In genomic region chr7:122166708-122167107, GRCh38 we compare ENCODE assay signal across 16 cellular contexts. TPM values are rescaled to one million over a fixed set of nuclear protein-coding genes. Genes with fewer than 3 reads are reported as not detected.
DNase-seq lines count a peak whose midpoint lies in the region; ATAC-seq and TF ChIP-seq lines count a peak whose summit lies in the region.
"Had no signal": no experiment of that assay in that cellular context is flagged by ENCODE, and none has a peak within 500 bp of the region (broad histone marks: within the 10 kb centered on the region; RNA-seq: fewer than 3 reads in every experiment).

No MANE protein-coding gene starts in this region.

- BruUV-seq in Calu3 (replicated peaks; lab: Mats Ljungman, UMichigan): no TSS peak

- H2AFZ ChIP-seq in osteoblast (ENCODE audit: low read length): no peak overlapping the region

- no peaks in the 10 kb centered on the region for H3K36me3 Mint-ChIP-seq in Calu3 (ENCODE audit: insufficient read depth, unreplicated experiment)
- H3K36me3 Mint-ChIP-seq: WTC11 had no signal

- in situ Hi-C loops in HAP-1 (cut with MboI; ENCODE audit: low sequenced_read_pairs): no loop called here

- H3K27ac Mint-ChIP-seq in Calu3 (ENCODE audit: unreplicated experiment): no peak overlapping the region
- H3K27ac Mint-ChIP-seq: WTC11 had no signal

- H3K9me3 Mint-ChIP-seq in Calu3 (ENCODE audit: low read depth, unreplicated experiment): no peaks in the 10 kb centered on the region
- H3K9me3 Mint-ChIP-seq: WTC11 had no signal

- ATAC-seq in GM21423 (IDR thresholded peaks at IDR 0.05; ENCODE audit: unreplicated experiment): no peak
- ATAC-seq: gastrocnemius medialis; stimulated activated naive CD8-positive, alpha-beta T cell treated with anti-CD3 and anti-CD28 coated beads, Interleukin-15, Interleukin-2, amounts not matched to agents 100 U/mL and 50 U/mL, for 24 hours; WTC11 had no signal

- no peaks in the 10 kb centered on the region for H3K79me2 ChIP-seq in osteoblast (ENCODE audit: insufficient read depth, low read length)

- no peaks in the 10 kb centered on the region for H3K36me3 ChIP-seq in osteoblast (ENCODE audit: insufficient read depth, low read length)
- H3K36me3 ChIP-seq in HAP-1 (replicated peaks): no peaks in the 10 kb centered on the region
- H3K36me3 ChIP-seq in ascending aorta: no peaks in the 10 kb centered on the region
- H3K36me3 ChIP-seq: gastrocnemius medialis, right atrium auricular region had no signal

- DNase-seq in Calu3: peak; percentile 30
- DNase-seq in NCI-H226: peak; percentile 89
- no peak for DNase-seq in epithelial cell of prostate (ENCODE audit: low read depth, low spot score)
- DNase-seq in osteoblast (ENCODE audit: insufficient read length, low spot score, missing footprints): peak; percentile 26
- DNase-seq in HAP-1 (ENCODE audit: low spot score in 2 of 2): no peak
- no peak for DNase-seq in germinal center (ENCODE audit: low spot score)
- no peak for DNase-seq in ascending aorta (ENCODE audit: low spot score in 2 of 2)
- DNase-seq: activated naive CD4-positive, alpha-beta T cell treated with anti-CD3 and anti-CD28 coated beads, Interleukin-2, amount 50 U/mL, for 16 hours; gastrocnemius medialis; kidney; stimulated activated naive CD8-positive, alpha-beta T cell treated with anti-CD3 and anti-CD28 coated beads, Interleukin-15, Interleukin-2, amounts not matched to agents 100 U/mL and 50 U/mL, for 24 hours had no signal

- H3K4me1 ChIP-seq in osteoblast (ENCODE audit: insufficient read depth, low read length): no peaks in the 10 kb centered on the region
- H3K4me1 ChIP-seq in HAP-1: no peaks in the 10 kb centered on the region
- H3K4me1 ChIP-seq in ascending aorta: peaks cover 0 to 3% of the 10 kb centered on the region in 2 donors
- H3K4me1 ChIP-seq: gastrocnemius medialis, right atrium auricular region had no signal

- H3K4me2 ChIP-seq in osteoblast (ENCODE audit: insufficient read depth, low read length): no peak overlapping the region

- H3K4me1 Mint-ChIP-seq in Calu3 (ENCODE audit: low read depth, unreplicated experiment): peaks cover 5% of the 10 kb centered on the region

- H4K20me1 ChIP-seq in osteoblast (ENCODE audit: insufficient read depth, low read length): no peaks in the 10 kb centered on the region

- CTCF ChIA-PET in Calu3 (lab: Charles Lee): interaction anchor here (0.6 kb wide), 2 partner anchors 724 to 1216 kb away, joined by 4 to 5 read pairs; partner anchors contain the start of gene ING3

- H3K4me3 ChIP-seq in osteoblast (ENCODE audit: insufficient read depth, low read length): no peak overlapping the region
- no peak overlapping the region for H3K4me3 ChIP-seq in HAP-1
- no peak overlapping the region for H3K4me3 ChIP-seq in ascending aorta
- H3K4me3 ChIP-seq: gastrocnemius medialis, right atrium auricular region had no signal

- intact Hi-C loops in Calu3 (cut with micrococcal nuclease; ENCODE audit: unreplicated experiment): loop anchor here (2.0 kb wide), 1 partner anchor 24 kb away; no protein-coding TSS in a partner anchor
- intact Hi-C loops in ascending aorta (cut with DNase I): loop anchor here (2.0 kb wide), 1 partner anchor 22 kb away; the partner anchor contains the start of gene AASS

- H3K27me3 ChIP-seq in osteoblast (ENCODE audit: insufficient read depth, low read length): no peaks in the 10 kb centered on the region
- peaks cover 26% of the 10 kb centered on the region for H3K27me3 ChIP-seq in HAP-1 (ENCODE audit: low read depth)
- H3K27me3 ChIP-seq in ascending aorta: no peaks in the 10 kb centered on the region
- H3K27me3 ChIP-seq: gastrocnemius medialis, right atrium auricular region had no signal

- TF ChIP-seq CTCF in Calu3 (IDR thresholded peaks at IDR 0.05; ENCODE audit: unreplicated experiment): no peak
- TF ChIP-seq CTCF in osteoblast (IDR thresholded peaks at IDR 0.05; ENCODE audit: extremely low read depth, low read depth, low read length): no peak
- TF ChIP-seq CTCF in ascending aorta (IDR thresholded peaks at IDR 0.05): no peak

- H3K27ac ChIP-seq in epithelial cell of prostate (peak overlapping the region; percentile 20), osteoblast (ENCODE audit: low read depth, low read length) (no peak overlapping the region), ascending aorta (no peak overlapping the region)
- H3K27ac ChIP-seq: C4-2B, gastrocnemius medialis, right atrium auricular region had no signal

- H3K27me3 Mint-ChIP-seq in Calu3 (ENCODE audit: unreplicated experiment): no peaks in the 10 kb centered on the region

- no peaks in the 10 kb centered on the region for H3K9me3 ChIP-seq in osteoblast (ENCODE audit: low read depth, low read length)
- H3K9me3 ChIP-seq in HAP-1: no peaks in the 10 kb centered on the region
- no peaks in the 10 kb centered on the region for H3K9me3 ChIP-seq in ascending aorta
- H3K9me3 ChIP-seq: gastrocnemius medialis, right atrium auricular region had no signal

- H3K4me3 Mint-ChIP-seq in Calu3 (ENCODE audit: low read depth, unreplicated experiment): no peak overlapping the region
- H3K4me3 Mint-ChIP-seq: WTC11 had no signal

RNA-seq across cellular contexts. Expression of gene AASS, which starts 22.7 kb away (rescaled TPM):
- total RNA-seq in Calu3 (2022) (12.7 and 18.7 TPM in 2 replicates), osteoblast (24.8 and 26.4 TPM in 2 replicates), ascending aorta (34.3 TPM)
- total RNA-seq: OCI-LY7 had no signal

Comparison
In these comparisons a context has a peak if more than half of its experiments do, and no peak if none do; other contexts are left out.
1. DNase-seq: peak in Calu3 (single experiment), NCI-H226 (single experiment) and osteoblast (single experiment); none in epithelial cell of prostate (single experiment), HAP-1 (0 of 2), germinal center (single experiment) and ascending aorta (0 of 2).